In the genomic region with DNA sequence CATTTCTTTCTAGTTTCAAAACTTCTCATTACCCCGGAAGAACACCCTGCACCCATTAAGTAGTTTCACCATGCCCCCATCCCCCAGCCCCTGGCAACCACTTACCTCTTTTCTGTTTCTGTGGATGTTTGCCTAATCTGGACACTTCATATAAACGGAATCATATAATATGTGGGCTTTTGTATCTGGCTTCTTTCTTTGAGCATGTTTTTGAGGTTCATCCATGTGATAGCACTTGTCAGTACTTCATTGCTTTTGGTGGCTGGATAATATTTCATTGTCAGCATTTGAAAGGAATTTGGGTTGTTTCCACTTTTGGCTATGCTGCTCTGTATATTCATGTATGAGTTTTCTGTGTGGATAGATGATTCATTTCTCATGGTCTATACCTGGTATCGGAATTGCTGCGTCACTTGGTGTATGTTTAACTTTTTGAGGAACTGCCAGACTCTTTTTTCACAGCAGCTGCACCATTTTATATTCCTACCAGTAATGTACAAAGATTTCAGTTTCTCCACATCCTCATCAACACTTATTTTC, we compare ENCODE assay signal across 8 cellular contexts. TPM values are rescaled to one million over a fixed set of nuclear protein-coding genes. Genes with fewer than 3 reads are reported as not detected.
DNase-seq lines count a peak whose midpoint lies in the region; ATAC-seq and TF ChIP-seq lines count a peak whose summit lies in the region.

No MANE protein-coding gene starts in this region.

- no peak for TF ChIP-seq POLR2A in adrenal gland (IDR thresholded peaks at IDR 0.05)

- WGBS in adrenal gland, 4 donors, result 74 to 90% (median 82%) methylated on average over 4 of the region's 4 CpGs

- H3K27me3 ChIP-seq in PC-3 (ENCODE audit: low read length) (no peaks in the 10 kb centered on the region), kidney epithelial cell (ENCODE audit: control insufficient read depth, insufficient read depth, low read length) (no peaks in the 10 kb centered on the region), adrenal gland (no peaks in the 10 kb centered on the region)

- peak overlapping the region; percentile 87 for H3K9ac ChIP-seq in PC-3 (ENCODE audit: low read length)

- H3K4me1 ChIP-seq in PC-3 (ENCODE audit: insufficient read depth, low read length) (peaks cover 31% of the 10 kb centered on the region), adrenal gland (replicated peaks in 1 of 2) (peaks cover 6 to 15% of the 10 kb centered on the region in 2 donors)

- H3K36me3 ChIP-seq in PC-3 (ENCODE audit: low read depth, low read length), result peaks cover 17% of the 10 kb centered on the region
- H3K36me3 ChIP-seq in kidney epithelial cell (ENCODE audit: control insufficient read depth, insufficient read depth, low read length), result peaks cover 1% of the 10 kb centered on the region
- H3K36me3 ChIP-seq in adrenal gland (replicated peaks in 1 of 2), result peaks cover 0 to 7% of the 10 kb centered on the region in 2 donors

- intact Hi-C loops in PC-3 (cut with micrococcal nuclease) (no loop called here), adrenal gland (cut with DNase I) (no loop called here)

- no peaks in the 10 kb centered on the region for H4K20me1 ChIP-seq in PC-3 (ENCODE audit: low read length)

- H3K9me3 ChIP-seq in PC-3 (ENCODE audit: low read length) (no peaks in the 10 kb centered on the region), adrenal gland (replicated peaks in 1 of 3) (no peaks in the 10 kb centered on the region)

- CTCF ChIA-PET in PC-3 (lab: Charles Lee), result no interaction called here

- H3K79me2 ChIP-seq in PC-3 (ENCODE audit: low read length), result peaks cover 6% of the 10 kb centered on the region

- POLR2A ChIA-PET in PC-3 (lab: Charles Lee; ENCODE audit: unreplicated experiment), result no interaction called here

- no peaks in the 10 kb centered on the region for H3K9me2 ChIP-seq in PC-3 (replicated peaks; ENCODE audit: low read length)

- BruUV-seq in PC-3 (replicated peaks; lab: Mats Ljungman, UMichigan), result no TSS peak

- ATAC-seq in GM18511 (IDR thresholded peaks at IDR 0.05; ENCODE audit: unreplicated experiment) (peak; percentile 81), HG02678 (IDR thresholded peaks at IDR 0.05; ENCODE audit: unreplicated experiment) (peak; percentile 76), PC-3 (peak; percentile 81)

- H2AFZ ChIP-seq in PC-3 (ENCODE audit: low read length), result no peak overlapping the region

- peak overlapping the region; percentile 38 for H3K4me3 ChIP-seq in PC-3 (ENCODE audit: low read length)
- H3K4me3 ChIP-seq in kidney epithelial cell (ENCODE audit: low read depth, low read length), result no peak overlapping the region
- H3K4me3 ChIP-seq in adrenal gland, result no peak overlapping the region

- DNase-seq in PC-3 (peak; percentile 94), kidney epithelial cell (ENCODE audit: low read depth) (peak; percentile 31), superior temporal gyrus (ENCODE audit: extremely low spot score) (no peak), adrenal gland (no peak), hippocampal formation (lab: John Stamatoyannopoulos, UW) (no peak)
- no peak for DNase-seq in effector CD4-positive, alpha-beta T cell

- H3K27ac ChIP-seq in PC-3 (ENCODE audit: low read length) (peak overlapping the region; percentile 98), adrenal gland (no peak overlapping the region)

- peaks cover 8% of the 10 kb centered on the region for H3F3A ChIP-seq in PC-3 (ENCODE audit: low read length, unreplicated experiment)

- peak overlapping the region; percentile 77 for H3K4me2 ChIP-seq in PC-3 (ENCODE audit: low read length)

- TF ChIP-seq CTCF in PC-3 (conservative IDR thresholded peaks at IDR 0.05; ENCODE audit: low read depth, low read length) (no peak), kidney epithelial cell (IDR thresholded peaks at IDR 0.05; ENCODE audit: insufficient read depth, low read length, poor library complexity, severe bottlenecking) (no peak), adrenal gland (IDR thresholded peaks at IDR 0.05) (no peak)

RNA-seq across cellular contexts. Expression of a gene that starts 30.0 kb away (rescaled TPM):
- total RNA-seq in PC-3 (2014; rRNA removed), result not detected in 2 replicates
- total RNA-seq in kidney epithelial cell, result not detected in 2 replicates
- under 1 TPM in 1 of 8 donors, not detected in 7; 0.16 TPM for total RNA-seq in adrenal gland
- under 1 TPM in 2 of 3 donors, not detected in 1; 0.20 to 0.24 TPM for polyA plus RNA-seq in adrenal gland

Comparison
In these comparisons a context has a peak if more than half of its experiments do, and no peak if none do; other contexts are left out.
1. DNase-seq: peak in PC-3 (single experiment) and kidney epithelial cell (single experiment); none in superior temporal gyrus (single experiment), adrenal gland (0 of 7), effector CD4-positive, alpha-beta T cell (single experiment) and hippocampal formation (0 of 2).
2. Peak in every context shown above with its lines, with median percentiles within 50 percentile points of each other: ATAC-seq.